In genomic region chr6:14977747-14978382, GRCh38 we compare ENCODE assay signal across 21 cellular contexts.
"Had no signal": no experiment of that assay in that cellular context is flagged by ENCODE, and none has a peak within 500 bp of the region (broad histone marks: within the 10 kb centered on the region; RNA-seq: fewer than 3 reads in every experiment).

No MANE protein-coding gene starts in this region.

- H3K9me3 ChIP-seq: esophagus squamous epithelium, heart left ventricle, right atrium auricular region, spleen, tibial nerve had no signal

- ATAC-seq: activated CD4-positive, alpha-beta T cell treated with anti-CD3 and anti-CD28 coated beads for 36 hours; activated T-cell treated with anti-CD3 and anti-CD28 coated beads, Interleukin-2, amount 50 U/mL, for 72 hours; foreskin keratinocyte; heart left ventricle; natural killer cell treated with Interleukin-12 subunit alpha and Interleukin-12 subunit beta and Interleukin-15 and Interleukin-18, amount 100 ng/mL, for 72 hours had no signal

- H3K27me3 ChIP-seq: esophagus squamous epithelium, foreskin keratinocyte, heart left ventricle, right atrium auricular region, spleen, tibial nerve had no signal

- H3K36me3 ChIP-seq: esophagus squamous epithelium, heart left ventricle, right atrium auricular region, spleen, tibial nerve had no signal

- H3K27ac ChIP-seq: esophagus squamous epithelium, foreskin keratinocyte, heart left ventricle, right atrium auricular region, spleen, tibial nerve had no signal

- H3K4me3 ChIP-seq: esophagus squamous epithelium, heart left ventricle, lung, right atrium auricular region, spleen, tibial nerve had no signal

- H3K4me1 ChIP-seq: esophagus squamous epithelium, foreskin keratinocyte, right atrium auricular region, tibial nerve had no signal

- DNase-seq: activated B cell treated with CpG ODN at 0.5 μM for 24 hours; activated CD4-positive, alpha-beta T cell treated with anti-CD3 and anti-CD28 coated beads for 36 hours; activated naive CD4-positive, alpha-beta T cell; activated T-cell treated with anti-CD3 and anti-CD28 coated beads for 4 hours; activated T-cell treated with anti-CD3 and anti-CD28 coated beads, Interleukin-2, amount 50 U/mL, for 72 hours; anterior cingulate cortex; dermis blood vessel endothelial cell; effector CD4-positive, alpha-beta T cell; esophagus squamous epithelium; foreskin keratinocyte; heart left ventricle; hypothalamus; mesendoderm; spleen; stimulated activated naive CD4-positive, alpha-beta T cell treated with Interleukin-2 at 50 U/mL for 16 hours; T-helper 2 cell had no signal

- FAIRE-seq: bronchial epithelial cell had no signal
